ENCODE assay signal across 2 cellular contexts in the genomic region with DNA sequence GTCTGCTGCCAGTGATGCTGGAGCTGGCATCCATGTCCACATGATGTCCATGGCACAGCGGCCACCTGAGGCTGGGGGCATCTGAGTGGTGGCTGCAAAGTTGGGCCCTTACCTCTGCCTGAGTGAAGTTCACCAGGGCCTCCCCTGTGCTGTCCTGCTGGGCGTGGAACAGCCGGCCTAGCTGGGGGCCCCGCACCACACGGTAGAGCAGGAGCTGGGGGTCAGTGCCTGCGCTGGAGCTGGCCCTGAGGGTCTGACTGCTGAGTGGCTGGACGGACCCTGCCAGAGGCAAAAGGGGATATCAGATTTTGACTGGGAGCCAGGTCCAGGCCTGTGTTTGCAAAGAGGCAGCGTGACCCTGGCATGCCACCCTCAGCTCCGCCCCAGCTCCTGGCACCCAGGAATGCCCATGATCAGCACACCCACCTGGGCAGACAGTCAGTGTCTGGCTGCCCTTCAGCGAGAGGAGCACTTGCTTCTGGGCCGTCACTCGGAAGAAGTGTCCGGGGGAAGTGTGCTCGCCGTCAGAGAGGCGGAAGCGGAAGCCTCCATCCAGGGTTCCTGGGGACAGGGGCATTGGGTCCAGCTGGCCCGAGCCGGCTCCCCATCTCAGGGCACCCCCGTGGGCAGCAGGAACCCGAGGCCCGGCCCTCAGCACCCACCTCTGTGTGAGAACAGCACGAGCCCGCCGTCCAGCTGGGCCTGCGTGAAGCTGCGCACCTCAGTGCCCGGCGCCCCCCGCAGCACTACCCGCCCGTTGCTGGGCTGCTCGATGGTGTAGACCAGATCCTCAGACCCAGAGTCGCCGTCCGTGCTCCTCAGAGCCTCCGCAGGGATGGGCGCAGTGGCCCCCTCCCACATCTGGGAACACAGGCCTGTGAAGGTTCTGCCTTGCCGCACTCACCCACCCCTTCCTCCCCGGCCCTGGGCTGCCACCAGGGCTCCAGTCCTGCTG.
TF ChIP-seq lines count a peak whose summit lies in the region.

No MANE protein-coding gene starts in this region.

TF ChIP-seq in IMR-90, 13 proteins besides CTCF, POLR2A, EP300 and RAD21:
- no peak for TF ChIP-seq MAZ (IDR thresholded peaks at IDR 0.05; ENCODE audit: borderline replicate concordance, low read depth, low read length)
- TF ChIP-seq, protein P1, sequence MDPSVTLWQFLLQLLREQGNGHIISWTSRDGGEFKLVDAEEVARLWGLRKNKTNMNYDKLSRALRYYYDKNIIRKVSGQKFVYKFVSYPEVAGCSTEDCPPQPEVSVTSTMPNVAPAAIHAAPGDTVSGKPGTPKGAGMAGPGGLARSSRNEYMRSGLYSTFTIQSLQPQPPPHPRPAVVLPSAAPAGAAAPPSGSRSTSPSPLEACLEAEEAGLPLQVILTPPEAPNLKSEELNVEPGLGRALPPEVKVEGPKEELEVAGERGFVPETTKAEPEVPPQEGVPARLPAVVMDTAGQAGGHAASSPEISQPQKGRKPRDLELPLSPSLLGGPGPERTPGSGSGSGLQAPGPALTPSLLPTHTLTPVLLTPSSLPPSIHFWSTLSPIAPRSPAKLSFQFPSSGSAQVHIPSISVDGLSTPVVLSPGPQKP (IDR thresholded peaks at IDR 0.05; ENCODE audit: borderline replicate concordance, low read depth, low read length): no peak
- TF ChIP-seq RCOR1 (IDR thresholded peaks at IDR 0.05; ENCODE audit: insufficient replicate concordance, low read length): no peak
- no peak for TF ChIP-seq RFX5 (IDR thresholded peaks at IDR 0.05; ENCODE audit: low read depth, low read length)
- no peak for TF ChIP-seq CHD1 (IDR thresholded peaks at IDR 0.05; ENCODE audit: low read depth, low read length)
- TF ChIP-seq, protein P2, sequence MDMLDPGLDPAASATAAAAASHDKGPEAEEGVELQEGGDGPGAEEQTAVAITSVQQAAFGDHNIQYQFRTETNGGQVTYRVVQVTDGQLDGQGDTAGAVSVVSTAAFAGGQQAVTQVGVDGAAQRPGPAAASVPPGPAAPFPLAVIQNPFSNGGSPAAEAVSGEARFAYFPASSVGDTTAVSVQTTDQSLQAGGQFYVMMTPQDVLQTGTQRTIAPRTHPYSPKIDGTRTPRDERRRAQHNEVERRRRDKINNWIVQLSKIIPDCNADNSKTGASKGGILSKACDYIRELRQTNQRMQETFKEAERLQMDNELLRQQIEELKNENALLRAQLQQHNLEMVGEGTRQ (IDR thresholded peaks at IDR 0.05; ENCODE audit: low read depth, low read length): no peak
- TF ChIP-seq CEBPB (IDR thresholded peaks at IDR 0.05; ENCODE audit: low read depth, low read length): no peak
- no peak for TF ChIP-seq BHLHE40 (IDR thresholded peaks at IDR 0.05; ENCODE audit: low read depth, low read length)

TF ChIP-seq in H1, 55 proteins besides CTCF, POLR2A, EP300 and RAD21:
- TF ChIP-seq CREB1 (IDR thresholded peaks at IDR 0.05) (no peak), SUZ12 (IDR thresholded peaks at IDR 0.05; ENCODE audit: low read length) (no peak), CEBPB (IDR thresholded peaks at IDR 0.05; ENCODE audit: low read depth, low read length) (no peak), TAF7 (optimal IDR thresholded peaks at IDR 0.05; ENCODE audit: borderline replicate concordance, low read depth, low read length) (no peak), CBX8 (IDR thresholded peaks at IDR 0.05; ENCODE audit: borderline replicate concordance, low read depth, low read length) (no peak), FOSL1 (IDR thresholded peaks at IDR 0.05; ENCODE audit: insufficient read depth, low read depth, low read length) (no peak), BCL11A (IDR thresholded peaks at IDR 0.05; ENCODE audit: low read depth in 2 of 2, low read length in 2 of 2) (no peak), BRCA1 (IDR thresholded peaks at IDR 0.05; ENCODE audit: low read depth, low read length) (no peak), GABPA (IDR thresholded peaks at IDR 0.05; ENCODE audit: borderline replicate concordance, insufficient read depth, low read length) (no peak), TCF12 (IDR thresholded peaks at IDR 0.05; ENCODE audit: low read depth, low read length) (no peak), JUND (IDR thresholded peaks at IDR 0.05; ENCODE audit: low read length) (no peak)
- TF ChIP-seq, protein P3, sequence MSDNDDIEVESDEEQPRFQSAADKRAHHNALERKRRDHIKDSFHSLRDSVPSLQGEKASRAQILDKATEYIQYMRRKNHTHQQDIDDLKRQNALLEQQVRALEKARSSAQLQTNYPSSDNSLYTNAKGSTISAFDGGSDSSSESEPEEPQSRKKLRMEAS (IDR thresholded peaks at IDR 0.05): no peak
- TF ChIP-seq, protein P2 (IDR thresholded peaks at IDR 0.05; ENCODE audit: low read length): no peak
